Comparison of ENCODE assay signal across 9 cellular contexts in the genomic region with DNA sequence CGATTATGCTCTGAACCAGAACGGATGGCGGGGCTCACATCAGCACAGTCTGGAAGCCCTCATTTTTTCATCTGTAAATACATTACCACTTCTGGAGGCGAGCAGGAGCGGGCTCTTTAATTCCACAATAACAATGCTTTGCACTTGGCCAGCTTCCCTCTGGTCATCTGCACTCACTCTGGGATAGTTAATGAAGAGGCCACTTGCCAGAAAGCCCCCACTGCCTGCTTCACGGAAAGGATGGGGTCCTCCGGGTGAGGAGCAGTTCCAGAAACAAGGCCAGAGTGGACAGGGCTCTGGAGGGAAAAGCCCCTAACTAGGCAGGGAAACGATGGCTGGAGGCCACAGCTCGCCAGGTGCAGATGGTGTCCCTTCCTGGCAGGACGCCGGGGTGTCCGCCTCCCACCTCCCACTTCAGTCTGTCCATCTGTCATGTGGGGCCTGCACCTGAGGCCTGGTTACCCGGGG. TPM values are rescaled to one million over a fixed set of nuclear protein-coding genes. Genes with fewer than 3 reads are reported as not detected.
DNase-seq lines count a peak whose midpoint lies in the region; ATAC-seq, FAIRE-seq and TF ChIP-seq lines count a peak whose summit lies in the region.
"Had no signal": no experiment of that assay in that cellular context is flagged by ENCODE, and none has a peak within 500 bp of the region (broad histone marks: within the 10 kb centered on the region; RNA-seq: fewer than 3 reads in every experiment).

No MANE protein-coding gene starts in this region.

- H3K9me1 ChIP-seq in IMR-90 (ENCODE audit: insufficient read depth, low read length), result peaks cover 37% of the 10 kb centered on the region

- TF ChIP-seq POLR2A in IMR-90 (IDR thresholded peaks at IDR 0.05; ENCODE audit: low read depth, low read length) (no peak), GM12892 (IDR thresholded peaks at IDR 0.05; ENCODE audit: low read depth, low read length) (no peak)

- peak overlapping the region; percentile 12; the same call in 1 of the 3 replicates for H2BK15ac ChIP-seq in IMR-90 (ENCODE audit: low read depth, low read length)

- peak overlapping the region; percentile 46 for H3K56ac ChIP-seq in IMR-90 (ENCODE audit: extremely low read depth, insufficient read depth, low read length)

- H4K20me1 ChIP-seq in IMR-90 (ENCODE audit: insufficient read depth, low read length), result peaks cover 53% of the 10 kb centered on the region

- peak overlapping the region; percentile 64; the same call in 1 of the 2 replicates for H2BK20ac ChIP-seq in IMR-90 (ENCODE audit: low read depth, low read length)

- peak overlapping the region; percentile 76 for H4K91ac ChIP-seq in IMR-90 (ENCODE audit: insufficient read depth, low read depth, low read length)

- in situ Hi-C loops in IMR-90 (cut with MboI; ENCODE audit: low sequenced_read_pairs), result no loop called here

- H3K9ac ChIP-seq in IMR-90 (ENCODE audit: low read depth, low read length), result peak overlapping the region; percentile 92

- H3K14ac ChIP-seq in IMR-90 (replicated peaks; ENCODE audit: low read depth, low read length), result peak overlapping the region; percentile 92

- H3K4me3 ChIP-seq in A673 (ENCODE audit: low read depth, low read length, poor library complexity, severe bottlenecking), result peak overlapping the region; percentile 97
- peak overlapping the region; percentile 94 for H3K4me3 ChIP-seq in IMR-90 (ENCODE audit: insufficient read depth, low read depth, low read length)
- H3K4me3 ChIP-seq in lung, result peak overlapping the region; percentile 87
- peak overlapping the region; percentile 97 for H3K4me3 ChIP-seq in upper lobe of right lung

- WGBS in IMR-90 (ENCODE audit: extremely low coverage in 2 of 2, insufficient read length in 1 of 2), 2 experiments, result 0% methylated on average over 1 of the region's 13 CpGs; no CpG with 5 or more reads in 1 of the 2 experiments
- WGBS in lung, 2 donors, result 31 to 56% methylated on average over 13 of the region's 13 CpGs

- H4K5ac ChIP-seq in IMR-90 (ENCODE audit: low read depth, low read length), result peak overlapping the region; percentile 15

- H3K18ac ChIP-seq in IMR-90 (ENCODE audit: low read depth, low read length), result peak overlapping the region; percentile 26

- peak; percentile 3 for ATAC-seq in IMR-90 (ENCODE audit: low read depth)
- no peak for ATAC-seq in lung (ENCODE audit: insufficient read depth, low FRiP score)
- no peak for ATAC-seq in upper lobe of right lung
- no peak for ATAC-seq in GM21515 (IDR thresholded peaks at IDR 0.05; ENCODE audit: unreplicated experiment)

- peaks cover 23% of the 10 kb centered on the region for H3K4me1 ChIP-seq in A673 (ENCODE audit: insufficient read depth, low read length, poor library complexity, severe bottlenecking)
- peaks cover 44% of the 10 kb centered on the region for H3K4me1 ChIP-seq in IMR-90 (ENCODE audit: control insufficient read depth, insufficient read depth, low read length)
- peaks cover 21 to 39% of the 10 kb centered on the region in 2 donors for H3K4me1 ChIP-seq in lung (ENCODE audit: control insufficient read depth in 2 of 2, insufficient read depth in 2 of 2, low read length in 2 of 2)
- peaks cover 48% of the 10 kb centered on the region for H3K4me1 ChIP-seq in upper lobe of right lung

- CTCF ChIA-PET in A673 (lab: Charles Lee) (no interaction called here), IMR-90 (lab: Yijun Ruan, JAX) (no interaction called here)

- no peaks in the 10 kb centered on the region for H3K27me3 ChIP-seq in A673 (replicated peaks; ENCODE audit: insufficient read depth, low read depth, low read length, poor library complexity)
- H3K27me3 ChIP-seq in IMR-90 (ENCODE audit: control insufficient read depth, insufficient read depth, low read length), result no peaks in the 10 kb centered on the region
- H3K27me3 ChIP-seq in lung (ENCODE audit: control insufficient read depth, insufficient read depth), result no peaks in the 10 kb centered on the region
- peaks cover 4% of the 10 kb centered on the region for H3K27me3 ChIP-seq in upper lobe of right lung

- TSS peak; percentile 35 for BruUV-seq in A673 (replicated peaks; lab: Mats Ljungman, UMichigan)
- BruUV-seq in IMR-90 (replicated peaks; lab: Mats Ljungman, UMichigan), result no TSS peak

- peak overlapping the region; percentile 74 to 84; a peak in 3 of 4 replicates for H4K8ac ChIP-seq in IMR-90 (ENCODE audit: low read depth in 2 of 2, low read length in 2 of 2)

- peaks cover 5 to 63% of the 10 kb centered on the region in 2 experiments; a peak in 3 of 4 replicates for H3K79me1 ChIP-seq in IMR-90 (ENCODE audit: low read depth in 1 of 2, low read length in 2 of 2)

- TF ChIP-seq RAD21 in IMR-90 (IDR thresholded peaks at IDR 0.05; ENCODE audit: low read length), result no peak

- no peak for DNase-seq in A673 (ENCODE audit: low spot score)
- DNase-seq in IMR-90, result peak; percentile 35
- DNase-seq in cerebellum (ENCODE audit: low spot score), result peak; percentile 85
- DNase-seq in lung (ENCODE audit: low spot score), result no peak
- DNase-seq in upper lobe of right lung, result no peak
- DNase-seq in SKM-1 (lab: John Stamatoyannopoulos, UW; ENCODE audit: unreplicated experiment), result no peak
- no peak for DNase-seq in GM12892 (ENCODE audit: insufficient read length)

- H3K4ac ChIP-seq in IMR-90 (ENCODE audit: low read depth, low read length), result peak overlapping the region; percentile 96

- H2AK9ac ChIP-seq in IMR-90 (replicated peaks; ENCODE audit: low read depth, low read length, poor library complexity), result peak overlapping the region; percentile 100

- H3K27ac ChIP-seq in A673 (ENCODE audit: low read depth, low read length, poor library complexity, severe bottlenecking) (peak overlapping the region; percentile 83), IMR-90 (ENCODE audit: insufficient read depth, low read length) (peak overlapping the region; percentile 97), lung (ENCODE audit: low read depth in 1 of 2, low read length in 1 of 2) (peak overlapping the region; percentile 95 to 97), upper lobe of right lung (peak overlapping the region; percentile 93)

- H3K36me3 ChIP-seq in A673 (ENCODE audit: insufficient read depth, low read length, poor library complexity, severe bottlenecking) (no peaks in the 10 kb centered on the region), IMR-90 (ENCODE audit: control insufficient read depth, insufficient read depth, low read length) (peaks cover 3% of the 10 kb centered on the region; the same call in 1 of the 2 replicates), lung (ENCODE audit: control insufficient read depth in 2 of 2, insufficient read depth in 2 of 2, low read length in 2 of 2) (peaks cover 0 to 3% of the 10 kb centered on the region in 2 donors), upper lobe of right lung (no peaks in the 10 kb centered on the region)

- peak overlapping the region; percentile 97 for H2AFZ ChIP-seq in IMR-90 (replicated peaks; ENCODE audit: low read length, poor library complexity)

- no peak for TF ChIP-seq CTCF in A673 (conservative IDR thresholded peaks at IDR 0.05; ENCODE audit: low read depth, low read length)
- no peak for TF ChIP-seq CTCF in IMR-90 (conservative IDR thresholded peaks at IDR 0.05; ENCODE audit: low read depth, low read length)
- TF ChIP-seq CTCF in lung (IDR thresholded peaks at IDR 0.05; ENCODE audit: control extremely low read depth, extremely low read depth), result no peak
- TF ChIP-seq CTCF in upper lobe of right lung (IDR thresholded peaks at IDR 0.05), result no peak

- peak overlapping the region; percentile 85 for H2BK5ac ChIP-seq in IMR-90 (ENCODE audit: low read depth, low read length, poor library complexity, severe bottlenecking)

- peak overlapping the region; percentile 87 for H2AK5ac ChIP-seq in IMR-90 (ENCODE audit: low read depth, low read length)

- FAIRE-seq in GM12892 (lab: Jason Lieb, UNC), result no peak
- FAIRE-seq: colon had no signal

- peak overlapping the region; percentile 66; the same call in 1 of the 2 replicates for H2BK120ac ChIP-seq in IMR-90 (ENCODE audit: low read depth, low read length)

- H3K4me2 ChIP-seq in IMR-90 (ENCODE audit: low read depth, low read length), result peak overlapping the region; percentile 93

- dilution Hi-C loops in IMR-90 (cut with HindIII; ENCODE audit: low sequenced_read_pairs, unreplicated experiment), result no loop called here

- peak overlapping the region; percentile 92 for H3K23ac ChIP-seq in IMR-90 (ENCODE audit: low read depth, low read length)

- H3K9me3 ChIP-seq in A673 (ENCODE audit: low read depth, low read length, poor library complexity, severe bottlenecking) (no peaks in the 10 kb centered on the region), IMR-90 (ENCODE audit: control insufficient read depth, insufficient read depth, low read length) (no peaks in the 10 kb centered on the region), lung (ENCODE audit: control insufficient read depth in 2 of 2, insufficient read depth in 1 of 2, low read length in 1 of 2) (no peaks in the 10 kb centered on the region), upper lobe of right lung (no peaks in the 10 kb centered on the region)

- intact Hi-C loops in A673 (cut with micrococcal nuclease; ENCODE audit: unreplicated experiment), result no loop called here
- intact Hi-C loops in IMR-90 (cut with micrococcal nuclease), result loop anchor here (1.0 kb wide), 1 partner anchor 121 kb away; no protein-coding TSS in a partner anchor
- intact Hi-C loops in upper lobe of right lung (cut with DNase I), result no loop called here

- POLR2A ChIA-PET in A673 (lab: Charles Lee; ENCODE audit: low non-redundant PET), result no interaction called here
- POLR2A ChIA-PET in IMR-90 (lab: Charles Lee; ENCODE audit: unreplicated experiment), result interaction anchor here (0.5 kb wide), 1 partner anchor 19 kb away, joined by 3 read pairs; no protein-coding TSS in a partner anchor

RNA-seq across cellular contexts. Expression of gene BCAR1, which starts 13.1 kb away (rescaled TPM):
- total RNA-seq in A673 (2021) (42.2 and 47.3 TPM in 2 replicates), IMR-90 (2012; rRNA removed) (17.8 and 18.1 TPM in 2 replicates), cerebellum (24.5 TPM), lung (10 to 100 TPM; 51.3 to 70.7 TPM), upper lobe of right lung (61.7 TPM)
- polyA plus RNA-seq in IMR-90 (2012; rRNA removed) (99.4 and 127 TPM in 2 replicates), lung (10 to 100 TPM; 37.5 to 48.6 TPM)
- polyA plus RNA-seq in IMR-90 (2012; cell fraction: cytosol; rRNA removed), result 84.8 and 140 TPM in 2 replicates
- polyA plus RNA-seq in IMR-90 (2012; cell fraction: nucleus; rRNA removed; ENCODE audit: low replicate concordance), result 214 and 473 TPM in 2 replicates
- polyA plus RNA-seq in GM12892 (2012; ENCODE audit: missing spikeins), result 1.5 TPM

RNA-seq across cellular contexts. Expression of gene CTRB1, which starts 45.8 kb away (rescaled TPM):
- total RNA-seq in A673 (2021) (not detected in 2 replicates), IMR-90 (2012; rRNA removed) (not detected in 2 replicates), cerebellum (not detected), lung (1 to 10 TPM in 1 of 2 donors, not detected in 1; 6.5 TPM), upper lobe of right lung (not detected)
- polyA plus RNA-seq in IMR-90 (2012; rRNA removed) (not detected in 2 replicates), lung (under 1 TPM; 0.33 to 0.97 TPM)
- not detected in 2 replicates for polyA plus RNA-seq in IMR-90 (2012; cell fraction: cytosol; rRNA removed)
- polyA plus RNA-seq in IMR-90 (2012; cell fraction: nucleus; rRNA removed; ENCODE audit: low replicate concordance), result not detected in 2 replicates
- polyA plus RNA-seq in GM12892 (2012; ENCODE audit: missing spikeins), result not detected

RNA-seq across cellular contexts. Expression of gene CTRB2, which starts 57.6 kb away (rescaled TPM):
- total RNA-seq in A673 (2021) (not detected in 2 replicates), IMR-90 (2012; rRNA removed) (not detected in 2 replicates), cerebellum (not detected), lung (10 to 100 TPM in 1 of 2 donors, not detected in 1; 14.6 TPM), upper lobe of right lung (0.78 TPM)
- polyA plus RNA-seq in IMR-90 (2012; rRNA removed) (not detected in 2 replicates), lung (1 to 10 TPM in 1 of 2 donors, under 1 TPM in 1; 0.65 to 1.3 TPM)
- polyA plus RNA-seq in IMR-90 (2012; cell fraction: cytosol; rRNA removed), result not detected in 2 replicates
- polyA plus RNA-seq in IMR-90 (2012; cell fraction: nucleus; rRNA removed; ENCODE audit: low replicate concordance), result 0.09 TPM in 1 of 2 replicates, not detected in the other
- polyA plus RNA-seq in GM12892 (2012; ENCODE audit: missing spikeins), result not detected

Comparison
In these comparisons a context has a peak if more than half of its experiments do, and no peak if none do; other contexts are left out.
1. DNase-seq: peak in IMR-90 (single experiment) and cerebellum (single experiment); none in A673 (single experiment), lung (single experiment), upper lobe of right lung (single experiment), SKM-1 (single experiment) and GM12892 (single experiment).
2. Peak in every context shown above with its lines, with median percentiles within 50 percentile points of each other: H3K27ac ChIP-seq and H3K4me3 ChIP-seq.